Comparison of ENCODE assay signal across 9 cellular contexts in genomic region chr5:150461231-150461630, GRCh38. TPM values are rescaled to one million over a fixed set of nuclear protein-coding genes. Genes with fewer than 3 reads are reported as not detected.
DNase-seq lines count a peak whose midpoint lies in the region; ATAC-seq, FAIRE-seq and TF ChIP-seq lines count a peak whose summit lies in the region.
"Had no signal": no experiment of that assay in that cellular context is flagged by ENCODE, and none has a peak within 500 bp of the region (broad histone marks: within the 10 kb centered on the region; RNA-seq: fewer than 3 reads in every experiment).

No MANE protein-coding gene starts in this region.

- TF ChIP-seq CTCF in Peyer's patch (IDR thresholded peaks at IDR 0.05) (no peak), uterus (IDR thresholded peaks at IDR 0.05) (no peak)

- FAIRE-seq in small intestine (lab: Jason Lieb, UNC) = no peak

- DNase-seq in DMS53 (lab: John Stamatoyannopoulos, UW) = peak; percentile 89
- DNase-seq in Peyer's patch = peak in 2 of 3 donors; percentile 83 to 84
- no peak for DNase-seq in erythroblast (lab: John Stamatoyannopoulos, UW)
- DNase-seq in uterus = no peak
- DNase-seq in small intestine = no peak

- intact Hi-C loops in uterus (cut with DNase I; ENCODE audit: low total_unique reads) = loop anchor here (2.0 kb wide), 1 partner anchor 62 kb away; no protein-coding TSS in a partner anchor

- H3K9me3 ChIP-seq in Peyer's patch = no peaks in the 10 kb centered on the region
- no peaks in the 10 kb centered on the region for H3K9me3 ChIP-seq in uterus
- H3K9me3 ChIP-seq in small intestine (ENCODE audit: control insufficient read depth, low read depth) = no peaks in the 10 kb centered on the region

- 45 to 60% (median 47%) methylated on average over 2 of the region's 2 CpGs for WGBS in small intestine, 3 donors

- no peaks in the 10 kb centered on the region for H3K36me3 ChIP-seq in Peyer's patch
- H3K36me3 ChIP-seq in uterus = no peaks in the 10 kb centered on the region
- H3K36me3 ChIP-seq in small intestine (ENCODE audit: control insufficient read depth in 2 of 2, insufficient read depth in 2 of 2, low read length in 2 of 2) = no peaks in the 10 kb centered on the region

- peak overlapping the region in 2 of 4 donors; percentile 23 to 68 for H3K27ac ChIP-seq in Peyer's patch
- H3K27ac ChIP-seq in uterus = no peak overlapping the region
- H3K27ac ChIP-seq in small intestine (ENCODE audit: low read depth in 1 of 2, low read length in 1 of 2) = no peak overlapping the region

- TF ChIP-seq POLR2A in Peyer's patch (IDR thresholded peaks at IDR 0.05) (no peak), erythroblast (IDR thresholded peaks at IDR 0.05; ENCODE audit: low read length) (no peak), uterus (IDR thresholded peaks at IDR 0.05) (no peak)

- H3K27me3 ChIP-seq in Peyer's patch (no peaks in the 10 kb centered on the region), uterus (no peaks in the 10 kb centered on the region), small intestine (ENCODE audit: control insufficient read depth in 2 of 2, insufficient read depth in 2 of 2, low read length in 2 of 2) (no peaks in the 10 kb centered on the region)

- H3K4me1 ChIP-seq in Peyer's patch (peaks cover 0 to 9% (median 1%) of the 10 kb centered on the region in 4 donors), uterus (peaks cover 0 to 7% of the 10 kb centered on the region in 2 donors), small intestine (ENCODE audit: control insufficient read depth in 2 of 2, insufficient read depth in 1 of 2, low read depth in 1 of 2, low read length in 1 of 2) (no peaks in the 10 kb centered on the region)

- no peak overlapping the region for H3K4me3 ChIP-seq in Peyer's patch
- no peak overlapping the region for H3K4me3 ChIP-seq in uterus
- H3K4me3 ChIP-seq in small intestine (ENCODE audit: low read depth in 1 of 2, low read length in 2 of 2) = no peak overlapping the region

- ATAC-seq in GM19397 (IDR thresholded peaks at IDR 0.05; ENCODE audit: unreplicated experiment) (peak; percentile 78), HG03439 (IDR thresholded peaks at IDR 0.05; ENCODE audit: unreplicated experiment) (peak; percentile 65), GM18520 (IDR thresholded peaks at IDR 0.05; ENCODE audit: unreplicated experiment) (no peak)
- ATAC-seq: naive thymus-derived CD8-positive, alpha-beta T cell had no signal

RNA-seq across cellular contexts. Expression of gene RPS14, which starts 11.7 kb away (rescaled TPM):
- 1,000 to 10,000 TPM in 3 of 4 donors, 100 to 1,000 TPM in 1; 975 to 1,961 (median 1,274) TPM for total RNA-seq in Peyer's patch
- total RNA-seq in uterus = over 10,000 TPM in 1 of 4 donors, 1,000 to 10,000 TPM in 3; 2,445 to 12,361 (median 6,046) TPM
- polyA plus RNA-seq in small intestine = 1,000 to 10,000 TPM; 2,980 to 5,825 (median 5,408) TPM

RNA-seq across cellular contexts. Expression of gene NDST1, which starts 46.7 kb away (rescaled TPM):
- 100 to 1,000 TPM in 2 of 4 donors, 10 to 100 TPM in 2; 80.9 to 168 (median 118) TPM for total RNA-seq in Peyer's patch
- 10 to 100 TPM; 10.9 to 86.0 (median 42.5) TPM for total RNA-seq in uterus
- 10 to 100 TPM in 2 of 3 donors, 1 to 10 TPM in 1; 7.4 to 26.2 (median 15.7) TPM for polyA plus RNA-seq in small intestine

RNA-seq across cellular contexts. Expression of gene CD74, which starts 48.5 kb away (rescaled TPM):
- 1,000 to 10,000 TPM in 2 of 4 donors, 100 to 1,000 TPM in 2; 759 to 2,006 (median 1,183) TPM for total RNA-seq in Peyer's patch
- total RNA-seq in uterus = 1,000 to 10,000 TPM in 1 of 4 donors, 100 to 1,000 TPM in 3; 118 to 1,231 (median 675) TPM
- 100 to 1,000 TPM; 288 to 939 (median 792) TPM for polyA plus RNA-seq in small intestine

Comparison
In these comparisons a context has a peak if more than half of its experiments do, and no peak if none do; other contexts are left out.
1. DNase-seq: peak in DMS53 (single experiment) and Peyer's patch (2 of 3); none in erythroblast (0 of 2), uterus (0 of 2) and small intestine (single experiment).